ENCODE assay signal across 22 cellular contexts in the genomic region with DNA sequence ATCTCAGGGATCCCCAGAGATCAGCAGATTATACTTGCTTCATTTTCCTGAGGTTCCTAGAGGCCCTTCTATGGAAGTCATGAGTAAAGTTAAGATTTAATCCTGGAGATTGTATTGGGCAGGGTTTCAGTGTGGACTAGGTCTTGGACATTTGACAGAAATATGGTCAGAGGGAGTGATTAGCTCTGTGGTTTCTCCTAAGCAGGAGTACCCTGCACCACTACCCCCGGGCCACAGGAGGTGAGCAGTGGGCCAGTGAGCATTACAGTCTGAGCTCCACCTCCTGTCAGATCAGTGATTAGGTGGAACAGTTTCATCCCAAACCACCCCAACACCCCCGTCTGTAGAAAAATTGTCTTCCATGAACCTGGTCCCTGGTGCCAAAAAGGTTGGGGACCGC. TPM values are rescaled to one million over a fixed set of nuclear protein-coding genes. Genes with fewer than 3 reads are reported as not detected.
A peak's percentile ranks its signal among the peaks of the same experiment; 100 is the strongest.
DNase-seq lines count a peak whose midpoint lies in the region; TF ChIP-seq lines count a peak whose summit lies in the region.
"Had no signal": no experiment of that assay in that cellular context is flagged by ENCODE, and none has a peak within 500 bp of the region (broad histone marks: within the 10 kb centered on the region; RNA-seq: fewer than 3 reads in every experiment).

No MANE protein-coding gene starts in this region.

- no peaks in the 10 kb centered on the region for H3K9me3 ChIP-seq in Loucy (ENCODE audit: insufficient read depth, low read depth, low read length)
- H3K9me3 ChIP-seq in left ventricle myocardium inferior (replicated peaks): no peaks in the 10 kb centered on the region
- H3K9me3 ChIP-seq: HAP-1 had no signal

- no peak overlapping the region for H3K27ac ChIP-seq in left ventricle myocardium inferior (replicated peaks)
- H3K27ac ChIP-seq: foreskin keratinocyte, KMS-11 had no signal

- H3K36me3 Mint-ChIP-seq in activated T-cell treated with anti-CD3 and anti-CD28 coated beads, Interleukin-2, amount 50 U/mL, for 24 hours (ENCODE audit: low read depth): peaks cover 5% of the 10 kb centered on the region

- H3K4me1 ChIP-seq in Loucy (ENCODE audit: insufficient read depth, low read length, poor library complexity, severe bottlenecking) (peaks cover 22% of the 10 kb centered on the region), left ventricle myocardium inferior (peaks cover 30% of the 10 kb centered on the region)

- no peaks in the 10 kb centered on the region for H3K9me2 ChIP-seq in Loucy (replicated peaks; ENCODE audit: low read depth, low read length)

- H3K4me3 Mint-ChIP-seq in activated T-cell treated with anti-CD3 and anti-CD28 coated beads, Interleukin-2, amount 50 U/mL, for 24 hours: no peak overlapping the region
- H3K4me3 Mint-ChIP-seq: activated CD4-positive, alpha-beta T cell treated with anti-CD3 and anti-CD28 coated beads, Interleukin-2, amount 10 ng/mL, durations not matched to agents 24 days and 14 days; CD14-positive monocyte had no signal

- H2AFZ ChIP-seq in Loucy (ENCODE audit: low read length): no peak overlapping the region

- H4K20me1 ChIP-seq in Loucy (ENCODE audit: insufficient read depth, low read length, poor library complexity, severe bottlenecking): no peaks in the 10 kb centered on the region

- no peaks in the 10 kb centered on the region for H3K27me3 Mint-ChIP-seq in activated T-cell treated with anti-CD3 and anti-CD28 coated beads, Interleukin-2, amount 50 U/mL, for 24 hours
- H3K27me3 Mint-ChIP-seq: activated CD4-positive, alpha-beta T cell treated with anti-CD3 and anti-CD28 coated beads, Interleukin-2, amount 10 ng/mL, durations not matched to agents 24 days and 14 days had no signal

- peaks cover 53% of the 10 kb centered on the region for H3K79me2 ChIP-seq in Loucy (ENCODE audit: insufficient read depth, low read length)

- H3K4me2 ChIP-seq in Loucy (ENCODE audit: low read depth, low read length, poor library complexity, severe bottlenecking): no peak overlapping the region
- H3K4me2 ChIP-seq: KMS-11 had no signal

- TF ChIP-seq CTCF in Loucy (conservative IDR thresholded peaks at IDR 0.05; ENCODE audit: low read length) (0 out of 2 replicates have a peak, but pooled peaks have one; percentile 16), left ventricle myocardium inferior (IDR thresholded peaks at IDR 0.05; ENCODE audit: borderline replicate concordance) (no peak)

- H3K4me3 ChIP-seq in Loucy (ENCODE audit: low read length, poor library complexity, severe bottlenecking): no peak overlapping the region
- H3K4me3 ChIP-seq in left ventricle myocardium inferior: no peak overlapping the region
- H3K4me3 ChIP-seq: HAP-1 had no signal

- peaks cover 16% of the 10 kb centered on the region for H3K4me1 Mint-ChIP-seq in activated T-cell treated with anti-CD3 and anti-CD28 coated beads, Interleukin-2, amount 50 U/mL, for 24 hours (ENCODE audit: low read depth)

- H3K9me3 Mint-ChIP-seq in activated T-cell treated with anti-CD3 and anti-CD28 coated beads, Interleukin-2, amount 50 U/mL, for 24 hours: no peaks in the 10 kb centered on the region
- H3K9me3 Mint-ChIP-seq: activated CD4-positive, alpha-beta T cell treated with anti-CD3 and anti-CD28 coated beads, Interleukin-2, amount 10 ng/mL, durations not matched to agents 24 days and 14 days; CD14-positive monocyte had no signal

- peak; percentile 19 for DNase-seq in Daoy (ENCODE audit: low read depth)
- DNase-seq in amniotic epithelial cell (ENCODE audit: low read depth): peak; percentile 72
- peak; percentile 6 for DNase-seq in kidney glomerular epithelial cell (lab: John Stamatoyannopoulos, UW)
- no peak for DNase-seq in activated T-cell treated with anti-CD3 and anti-CD28 coated beads, Interleukin-2, amount 50 U/mL, for 24 hours
- no peak for DNase-seq in left ventricle myocardium inferior
- DNase-seq in ureter (ENCODE audit: low spot score): no peak
- no peak for DNase-seq in iPS-NIHi7 (ENCODE audit: extremely low spot score)
- DNase-seq: ACHN; activated CD4-positive, alpha-beta T cell treated with anti-CD3 and anti-CD28 coated beads, Interleukin-2, amount 10 ng/mL, durations not matched to agents 24 days and 14 days; activated CD8-positive, alpha-beta memory T cell treated with anti-CD3 and anti-CD28 coated beads, Interleukin-2, amount 50 U/mL, for 48 hours; activated gamma-delta T cell treated with Interleukin-2 at 50 U/mL for 16 hours; amygdala; foreskin keratinocyte; left ventricle myocardium superior; NCI-H1417; NCI-H2171; NCI-H748 treated with DMSO at 0.1 percent for 48 hours; stimulated activated CD4-positive, alpha-beta T cell treated with anti-CD3 and anti-CD28 coated beads, Interleukin-2, amount 100 ng/mL, for 48 hours had no signal

- H3K9ac ChIP-seq in Loucy (ENCODE audit: low read depth, low read length, poor library complexity, severe bottlenecking): no peak overlapping the region
- H3K9ac ChIP-seq: KMS-11 had no signal

- H3K27me3 ChIP-seq in Loucy (ENCODE audit: insufficient read depth, low read length, poor library complexity, severe bottlenecking): no peaks in the 10 kb centered on the region
- H3K27me3 ChIP-seq in left ventricle myocardium inferior (ENCODE audit: low read depth): no peaks in the 10 kb centered on the region
- H3K27me3 ChIP-seq: foreskin keratinocyte had no signal

- H3F3A ChIP-seq in Loucy (ENCODE audit: low read depth): no peaks in the 10 kb centered on the region; the same call in 1 of the 2 replicates

- no peak overlapping the region for H3K27ac Mint-ChIP-seq in activated T-cell treated with anti-CD3 and anti-CD28 coated beads, Interleukin-2, amount 50 U/mL, for 24 hours
- H3K27ac Mint-ChIP-seq: activated CD4-positive, alpha-beta T cell treated with anti-CD3 and anti-CD28 coated beads, Interleukin-2, amount 10 ng/mL, durations not matched to agents 24 days and 14 days; CD14-positive monocyte had no signal

- intact Hi-C loops in left ventricle myocardium inferior (cut with micrococcal nuclease): loop anchor here (10.0 kb wide), 1 partner anchor 52 kb away; no protein-coding TSS in a partner anchor

- H3K36me3 ChIP-seq in Loucy (ENCODE audit: insufficient read depth, low read length) (peaks cover 12% of the 10 kb centered on the region; the same call in 1 of the 2 replicates), left ventricle myocardium inferior (no peaks in the 10 kb centered on the region)
- H3K36me3 ChIP-seq: HAP-1 had no signal

RNA-seq across cellular contexts. Expression of a gene that starts 43.2 kb away (rescaled TPM):
- total RNA-seq in Daoy (2014; rRNA removed; shearing (Covaris generic)): 10.9 and 12.2 TPM in 2 replicates
- total RNA-seq in left ventricle myocardium inferior (13.6 TPM), ureter (44.1 TPM)

Comparison
In these comparisons a context has a peak if more than half of its experiments do, and no peak if none do; other contexts are left out.
1. DNase-seq: peak in Daoy (single experiment), amniotic epithelial cell (single experiment) and kidney glomerular epithelial cell (single experiment); none in activated T-cell treated with anti-CD3 and anti-CD28 coated beads, Interleukin-2, amount 50 U/mL, for 24 hours (single experiment), left ventricle myocardium inferior (single experiment), ureter (single experiment) and iPS-NIHi7 (single experiment).